24 cellular contexts compared by ENCODE assay signal in genomic region chr5:161009194-161009593, GRCh38.
"Had no signal": no experiment of that assay in that cellular context is flagged by ENCODE, and none has a peak within 500 bp of the region (broad histone marks: within the 10 kb centered on the region; RNA-seq: fewer than 3 reads in every experiment).

No MANE protein-coding gene starts in this region.

- H3K4me1 Mint-ChIP-seq: immature natural killer cell; stimulated activated effector memory CD8-positive, alpha-beta T cell treated with anti-CD3 and anti-CD28 coated beads, Interleukin-12 subunit alpha, Interleukin-12 subunit beta, amount 100 ng/mL, for 72 hours had no signal

- H3K36me3 Mint-ChIP-seq: immature natural killer cell; natural killer cell treated with Interleukin-12 subunit alpha and Interleukin-12 subunit beta and Interleukin-15 and Interleukin-18, amount 100 ng/mL, for 72 hours; stimulated activated effector memory CD8-positive, alpha-beta T cell treated with anti-CD3 and anti-CD28 coated beads, Interleukin-12 subunit alpha, Interleukin-12 subunit beta, amount 100 ng/mL, for 72 hours had no signal

- H3K4me3 Mint-ChIP-seq: dendritic cell treated with granulocyte-macrophage colony-stimulating factor and Interleukin-4, amounts not matched to agents 40 ng/mL and 50 ng/mL, for 4 days; immature natural killer cell; natural killer cell treated with Interleukin-12 subunit alpha and Interleukin-12 subunit beta and Interleukin-15 and Interleukin-18, amount 100 ng/mL, for 72 hours; stimulated activated effector memory CD8-positive, alpha-beta T cell treated with anti-CD3 and anti-CD28 coated beads, Interleukin-12 subunit alpha, Interleukin-12 subunit beta, amount 100 ng/mL, for 72 hours had no signal

- H3K27ac ChIP-seq: esophagus muscularis mucosa, foreskin keratinocyte, gastroesophageal sphincter, left ventricle myocardium inferior, lower lobe of right lung, psoas muscle, sigmoid colon, stomach, thyroid gland had no signal

- H3K27me3 ChIP-seq: esophagus muscularis mucosa, foreskin keratinocyte, gastroesophageal sphincter, sigmoid colon, stomach, thyroid gland had no signal

- H3K27ac Mint-ChIP-seq: dendritic cell treated with granulocyte-macrophage colony-stimulating factor and Interleukin-4, amounts not matched to agents 40 ng/mL and 50 ng/mL, for 4 days; immature natural killer cell; natural killer cell treated with Interleukin-12 subunit alpha and Interleukin-12 subunit beta and Interleukin-15 and Interleukin-18, amount 100 ng/mL, for 72 hours; stimulated activated effector memory CD8-positive, alpha-beta T cell treated with anti-CD3 and anti-CD28 coated beads, Interleukin-12 subunit alpha, Interleukin-12 subunit beta, amount 100 ng/mL, for 72 hours had no signal

- H3K4me1 ChIP-seq: foreskin keratinocyte, gastroesophageal sphincter, left ventricle myocardium inferior, lower lobe of right lung, psoas muscle, thyroid gland had no signal

- H3K9me3 ChIP-seq: lower lobe of right lung, psoas muscle, thyroid gland had no signal

- H3K27me3 Mint-ChIP-seq: dendritic cell treated with granulocyte-macrophage colony-stimulating factor and Interleukin-4, amounts not matched to agents 40 ng/mL and 50 ng/mL, for 4 days had no signal

- H3K36me3 ChIP-seq: esophagus muscularis mucosa, gastroesophageal sphincter, left ventricle myocardium inferior, lower lobe of right lung, sigmoid colon, stomach, thyroid gland had no signal

- ATAC-seq: foreskin keratinocyte; gastroesophageal sphincter; left colon; lower lobe of right lung; natural killer cell treated with Interleukin-12 subunit alpha and Interleukin-12 subunit beta and Interleukin-15 and Interleukin-18, amount 100 ng/mL, for 72 hours; psoas muscle; right cardiac atrium; stimulated activated effector memory CD8-positive, alpha-beta T cell treated with anti-CD3 and anti-CD28 coated beads, Interleukin-12 subunit alpha, Interleukin-12 subunit beta, amount 100 ng/mL, for 72 hours had no signal

- H3K4me3 ChIP-seq: esophagus muscularis mucosa, gastroesophageal sphincter, left ventricle myocardium inferior, lower lobe of right lung, psoas muscle, sigmoid colon, stomach, thyroid gland had no signal

- DNase-seq: central memory CD4-positive, alpha-beta T cell; effector CD8-positive, alpha-beta T cell; foreskin keratinocyte; immature natural killer cell; islet precursor cell; kidney glomerular epithelial cell; left colon; left ventricle myocardium inferior; lower lobe of right lung; nucleus accumbens; psoas muscle; right cardiac atrium; sigmoid colon; stimulated activated CD4-positive, alpha-beta T cell treated with anti-CD3 and anti-CD28 coated beads, Interleukin-2, amount 100 ng/mL, for 24 hours; stimulated activated CD4-positive, alpha-beta T cell treated with anti-CD3 and anti-CD28 coated beads, Interleukin-4, amount 100 ng/mL, for 24 hours; stimulated activated naive CD4-positive, alpha-beta T cell treated with Interleukin-2 at 50 U/mL for 16 hours; stomach; thyroid gland; trophoblast cell had no signal
